ENCODE assay signal across 11 cellular contexts in the genomic region with DNA sequence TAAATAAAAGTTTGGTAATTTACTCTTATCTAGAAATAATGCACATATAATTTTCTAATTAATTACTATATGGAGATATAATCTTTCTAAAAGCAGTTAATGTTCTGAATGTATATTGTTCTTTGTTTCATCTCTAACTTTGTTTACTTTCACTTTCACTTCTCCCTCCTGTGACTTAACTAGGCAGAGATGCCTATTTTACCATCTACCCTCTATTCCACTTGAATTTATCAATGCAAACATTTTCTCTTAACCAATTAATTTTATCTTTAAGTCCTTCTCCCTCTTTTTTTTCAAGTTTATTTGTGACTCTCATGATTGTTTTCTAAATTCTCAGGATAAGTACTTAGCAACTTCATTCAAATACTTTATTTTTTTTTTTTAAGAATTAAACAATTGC. TPM values are rescaled to one million over a fixed set of nuclear protein-coding genes. Genes with fewer than 3 reads are reported as not detected.
A peak's percentile ranks its signal among the peaks of the same experiment; 100 is the strongest.
DNase-seq lines count a peak whose midpoint lies in the region; ATAC-seq and TF ChIP-seq lines count a peak whose summit lies in the region.
"Had no signal": no experiment of that assay in that cellular context is flagged by ENCODE, and none has a peak within 500 bp of the region (broad histone marks: within the 10 kb centered on the region; RNA-seq: fewer than 3 reads in every experiment).

No MANE protein-coding gene starts in this region.

- H3K27me3 Mint-ChIP-seq in activated T-helper 1 cell treated with anti-CD3 and anti-CD28 coated beads, Interleukin-12 subunit alpha, Interleukin-12 subunit beta, Interleukin-2, Interleukin-4 antibody, amounts not matched to agents 30 ng/mL and 10 ng/mL and 1 ng/mL, durations not matched to agents 14 hours and 24 hours and 36 hours (ENCODE audit: insufficient read depth), result no peaks in the 10 kb centered on the region
- H3K27me3 Mint-ChIP-seq in natural killer cell (ENCODE audit: low read depth in 2 of 2), result no peaks in the 10 kb centered on the region

- no peak for ATAC-seq in natural killer cell

- no peaks in the 10 kb centered on the region for H3K27me3 ChIP-seq in Peyer's patch
- H3K27me3 ChIP-seq: right atrium auricular region had no signal

- peak overlapping the region; percentile 83 for H3K27ac Mint-ChIP-seq in activated T-helper 1 cell treated with anti-CD3 and anti-CD28 coated beads, Interleukin-12 subunit alpha, Interleukin-12 subunit beta, Interleukin-2, Interleukin-4 antibody, amounts not matched to agents 30 ng/mL and 10 ng/mL and 1 ng/mL, durations not matched to agents 14 hours and 24 hours and 36 hours
- peak overlapping the region in 1 of 2 donors; percentile 10 for H3K27ac Mint-ChIP-seq in natural killer cell

- no peak for TF ChIP-seq POLR2A in Peyer's patch (IDR thresholded peaks at IDR 0.05)

- intact Hi-C loops in activated T-helper 1 cell treated with anti-CD3 and anti-CD28 coated beads, Interleukin-12 subunit alpha, Interleukin-12 subunit beta, Interleukin-2, Interleukin-4 antibody, amounts not matched to agents 30 ng/mL and 10 ng/mL and 1 ng/mL, durations not matched to agents 14 hours and 24 hours and 36 hours (cut with micrococcal nuclease), result loop anchor here (10.0 kb wide), 1 partner anchor 541 kb away; no protein-coding TSS in a partner anchor
- intact Hi-C loops in natural killer cell (cut with micrococcal nuclease), result no loop called here

- no peak overlapping the region for H3K4me3 ChIP-seq in Peyer's patch
- H3K4me3 ChIP-seq: right atrium auricular region had no signal

- H3K9me3 Mint-ChIP-seq in activated T-helper 1 cell treated with anti-CD3 and anti-CD28 coated beads, Interleukin-12 subunit alpha, Interleukin-12 subunit beta, Interleukin-2, Interleukin-4 antibody, amounts not matched to agents 30 ng/mL and 10 ng/mL and 1 ng/mL, durations not matched to agents 14 hours and 24 hours and 36 hours, result peaks cover 7% of the 10 kb centered on the region
- H3K9me3 Mint-ChIP-seq in natural killer cell, result peaks cover 3% of the 10 kb centered on the region in 2 donors

- no peaks in the 10 kb centered on the region for H3K36me3 ChIP-seq in Peyer's patch
- H3K36me3 ChIP-seq: right atrium auricular region had no signal

- peaks cover 0 to 2% (median 0%) of the 10 kb centered on the region in 4 donors for H3K4me1 ChIP-seq in Peyer's patch

- H3K4me3 Mint-ChIP-seq in activated T-helper 1 cell treated with anti-CD3 and anti-CD28 coated beads, Interleukin-12 subunit alpha, Interleukin-12 subunit beta, Interleukin-2, Interleukin-4 antibody, amounts not matched to agents 30 ng/mL and 10 ng/mL and 1 ng/mL, durations not matched to agents 14 hours and 24 hours and 36 hours, result no peak overlapping the region
- H3K4me3 Mint-ChIP-seq in natural killer cell, result peak overlapping the region; percentile 69

- H3K4me1 Mint-ChIP-seq in activated T-helper 1 cell treated with anti-CD3 and anti-CD28 coated beads, Interleukin-12 subunit alpha, Interleukin-12 subunit beta, Interleukin-2, Interleukin-4 antibody, amounts not matched to agents 30 ng/mL and 10 ng/mL and 1 ng/mL, durations not matched to agents 14 hours and 24 hours and 36 hours (ENCODE audit: low read depth), result peaks cover 71% of the 10 kb centered on the region
- H3K4me1 Mint-ChIP-seq in natural killer cell, result peaks cover 52 to 63% of the 10 kb centered on the region in 2 donors

- H3K27ac ChIP-seq in Peyer's patch, result no peak overlapping the region
- H3K27ac ChIP-seq: right atrium auricular region had no signal

- no peak for TF ChIP-seq CTCF in natural killer cell (IDR thresholded peaks at IDR 0.05)
- no peak for TF ChIP-seq CTCF in Peyer's patch (IDR thresholded peaks at IDR 0.05)

- H3K9me3 ChIP-seq in Peyer's patch, result no peaks in the 10 kb centered on the region

- peak; percentile 64 for DNase-seq in DMS53 treated with DMSO at 0.1 percent for 48 hours (lab: John Stamatoyannopoulos, UW; ENCODE audit: unreplicated experiment)
- peak; percentile 15 for DNase-seq in M059J (ENCODE audit: low read depth)
- DNase-seq in activated T-helper 1 cell treated with anti-CD3 and anti-CD28 coated beads, Interleukin-12 subunit alpha, Interleukin-12 subunit beta, Interleukin-2, Interleukin-4 antibody, amounts not matched to agents 30 ng/mL and 10 ng/mL and 1 ng/mL, durations not matched to agents 14 hours and 24 hours and 36 hours (ENCODE audit: low spot score), result no peak
- DNase-seq in natural killer cell, result no peak
- DNase-seq in Peyer's patch, result no peak
- DNase-seq in activated CD4-positive, alpha-beta T cell treated with anti-CD3 and anti-CD28 coated beads, Interleukin-2, amount 50 U/mL, for 48 hours, result no peak
- no peak for DNase-seq in amniotic stem cell (lab: John Stamatoyannopoulos, UW)
- DNase-seq: head of caudate nucleus, NCI-H187 treated with DMSO at 0.1 percent for 48 hours had no signal

- H3K36me3 Mint-ChIP-seq in activated T-helper 1 cell treated with anti-CD3 and anti-CD28 coated beads, Interleukin-12 subunit alpha, Interleukin-12 subunit beta, Interleukin-2, Interleukin-4 antibody, amounts not matched to agents 30 ng/mL and 10 ng/mL and 1 ng/mL, durations not matched to agents 14 hours and 24 hours and 36 hours (ENCODE audit: low read depth), result peaks cover 8% of the 10 kb centered on the region
- no peaks in the 10 kb centered on the region for H3K36me3 Mint-ChIP-seq in natural killer cell

RNA-seq across cellular contexts. Expression of a gene that starts 55.1 kb away (rescaled TPM):
- not detected in 2 replicates for total RNA-seq in M059J (2014; rRNA removed; shearing (Covaris generic))
- total RNA-seq in activated T-helper 1 cell treated with anti-CD3 and anti-CD28 coated beads, Interleukin-12 subunit alpha, Interleukin-12 subunit beta, Interleukin-2, Interleukin-4 antibody, amounts not matched to agents 30 ng/mL and 10 ng/mL and 1 ng/mL, durations not matched to agents 14 hours and 24 hours and 36 hours, result 3.9 and 4.8 TPM in 2 replicates
- total RNA-seq in natural killer cell (10 to 100 TPM in 1 of 3 donors, 1 to 10 TPM in 1, under 1 TPM in 1; 0.49 to 68.1 (median 2.2) TPM), Peyer's patch (10 to 100 TPM in 2 of 4 donors, 1 to 10 TPM in 2; 4.0 to 47.2 (median 15.9) TPM)
- total RNA-seq: H1 had no signal

Comparison
In these comparisons a context has a peak if more than half of its experiments do, and no peak if none do; other contexts are left out.
1. DNase-seq: peak in DMS53 treated with DMSO at 0.1 percent for 48 hours (single experiment) and M059J (single experiment); none in activated T-helper 1 cell treated with anti-CD3 and anti-CD28 coated beads, Interleukin-12 subunit alpha, Interleukin-12 subunit beta, Interleukin-2, Interleukin-4 antibody, amounts not matched to agents 30 ng/mL and 10 ng/mL and 1 ng/mL, durations not matched to agents 14 hours and 24 hours and 36 hours (single experiment), natural killer cell (single experiment), Peyer's patch (0 of 3), activated CD4-positive, alpha-beta T cell treated with anti-CD3 and anti-CD28 coated beads, Interleukin-2, amount 50 U/mL, for 48 hours (0 of 2) and amniotic stem cell (single experiment).